22 cellular contexts compared by ENCODE assay signal in genomic region chr16:75927824-75928223, GRCh38.
A peak's percentile ranks its signal among the peaks of the same experiment; 100 is the strongest.
DNase-seq lines count a peak whose midpoint lies in the region; ATAC-seq, FAIRE-seq and TF ChIP-seq lines count a peak whose summit lies in the region.
"Had no signal": no experiment of that assay in that cellular context is flagged by ENCODE, and none has a peak within 500 bp of the region (broad histone marks: within the 10 kb centered on the region; RNA-seq: fewer than 3 reads in every experiment).

No MANE protein-coding gene starts in this region.

- H3K79me2 ChIP-seq in astrocyte (ENCODE audit: insufficient read depth, low read length): no peaks in the 10 kb centered on the region

- peak; percentile 25 to 56 for DNase-seq in HAP-1 (ENCODE audit: low spot score in 2 of 2)
- DNase-seq in astrocyte (ENCODE audit: low read depth): no peak
- peak; percentile 1 for DNase-seq in iPS DF 6.9 (ENCODE audit: low read depth, low spot score)
- no peak for DNase-seq in activated naive CD4-positive, alpha-beta T cell treated with anti-CD3 and anti-CD28 coated beads, Interleukin-2, amount 10 ng/mL, durations not matched to agents 7 days and 5 days
- no peak for DNase-seq in left ventricle myocardium superior
- DNase-seq in A673 (ENCODE audit: low spot score): no peak
- DNase-seq: CD8-positive, alpha-beta T cell; COR-L47; DMS153; DMS79 treated with DMSO at 0.1 percent for 48 hours; EL; GDM1; HCEC 1CT; HFFc6 had no signal

- no peak for FAIRE-seq in astrocyte (lab: Jason Lieb, UNC)
- FAIRE-seq: A549, D721Med, GM12892, GM19239, HepG2, HTR-8/SVneo had no signal

- no peaks in the 10 kb centered on the region for H3K36me3 Mint-ChIP-seq in astrocyte (ENCODE audit: low read depth, unreplicated experiment)
- H3K36me3 Mint-ChIP-seq in activated naive CD4-positive, alpha-beta T cell treated with anti-CD3 and anti-CD28 coated beads, Interleukin-2, amount 10 ng/mL, durations not matched to agents 7 days and 5 days: no peaks in the 10 kb centered on the region
- H3K36me3 Mint-ChIP-seq: CD14-positive monocyte; CD8-positive, alpha-beta T cell had no signal

- no peaks in the 10 kb centered on the region for H3K36me3 ChIP-seq in HAP-1 (replicated peaks)
- H3K36me3 ChIP-seq in astrocyte (ENCODE audit: insufficient read depth, low read length): no peaks in the 10 kb centered on the region
- no peaks in the 10 kb centered on the region for H3K36me3 ChIP-seq in iPS DF 6.9 (ENCODE audit: control insufficient read depth, insufficient read depth, low read length)
- H3K36me3 ChIP-seq in A673 (ENCODE audit: insufficient read depth, low read length, poor library complexity, severe bottlenecking): no peaks in the 10 kb centered on the region

- no peaks in the 10 kb centered on the region for H3K9me3 Mint-ChIP-seq in astrocyte (ENCODE audit: unreplicated experiment)
- H3K9me3 Mint-ChIP-seq in activated naive CD4-positive, alpha-beta T cell treated with anti-CD3 and anti-CD28 coated beads, Interleukin-2, amount 10 ng/mL, durations not matched to agents 7 days and 5 days: peaks cover 2% of the 10 kb centered on the region

- H4K20me1 ChIP-seq in astrocyte (ENCODE audit: insufficient read depth, low read length): no peaks in the 10 kb centered on the region

- in situ Hi-C loops in HAP-1 (cut with MboI; ENCODE audit: low sequenced_read_pairs): no loop called here

- no peak overlapping the region for H3K9ac ChIP-seq in astrocyte (ENCODE audit: low read length)

- no CpG with 5 or more reads among the region's 4 CpGs for WGBS in iPS DF 6.9 (ENCODE audit: insufficient coverage, insufficient read length)

- no peaks in the 10 kb centered on the region for H3K4me1 Mint-ChIP-seq in astrocyte (ENCODE audit: low read depth, unreplicated experiment)
- H3K4me1 Mint-ChIP-seq in activated naive CD4-positive, alpha-beta T cell treated with anti-CD3 and anti-CD28 coated beads, Interleukin-2, amount 10 ng/mL, durations not matched to agents 7 days and 5 days: no peaks in the 10 kb centered on the region
- H3K4me1 Mint-ChIP-seq: CD14-positive monocyte had no signal

- no peak overlapping the region for H3K27ac ChIP-seq in astrocyte (ENCODE audit: low read depth, low read length)
- H3K27ac ChIP-seq in iPS DF 6.9 (ENCODE audit: low read length): no peak overlapping the region
- H3K27ac ChIP-seq in A673 (ENCODE audit: low read depth, low read length, poor library complexity, severe bottlenecking): no peak overlapping the region
- H3K27ac ChIP-seq: A549 had no signal

- intact Hi-C loops in left ventricle myocardium superior (cut with micrococcal nuclease): no loop called here
- intact Hi-C loops in A673 (cut with micrococcal nuclease; ENCODE audit: unreplicated experiment): no loop called here

- no TSS peak for BruUV-seq in A673 (replicated peaks; lab: Mats Ljungman, UMichigan)

- CTCF ChIA-PET in activated naive CD4-positive, alpha-beta T cell treated with anti-CD3 and anti-CD28 coated beads, Interleukin-2, amount 10 ng/mL, durations not matched to agents 7 days and 5 days (lab: Charles Lee): interaction anchor here (0.5 kb wide), 1 partner anchor 41 kb away, joined by 3 read pairs; no protein-coding TSS in a partner anchor
- CTCF ChIA-PET in A673 (lab: Charles Lee): no interaction called here

- peak overlapping the region; percentile 34 for H3K27ac Mint-ChIP-seq in astrocyte (ENCODE audit: unreplicated experiment)
- no peak overlapping the region for H3K27ac Mint-ChIP-seq in activated naive CD4-positive, alpha-beta T cell treated with anti-CD3 and anti-CD28 coated beads, Interleukin-2, amount 10 ng/mL, durations not matched to agents 7 days and 5 days
- H3K27ac Mint-ChIP-seq: CD14-positive monocyte; CD8-positive, alpha-beta T cell; HFFc6 had no signal

- no peak for TF ChIP-seq CTCF in astrocyte (IDR thresholded peaks at IDR 0.05; ENCODE audit: insufficient read depth, low read depth, low read length)
- no peak for TF ChIP-seq CTCF in A673 (conservative IDR thresholded peaks at IDR 0.05; ENCODE audit: low read depth, low read length)

- no peak overlapping the region for H2AFZ ChIP-seq in astrocyte (ENCODE audit: low read depth, low read length)

- ATAC-seq in GM18907 (IDR thresholded peaks at IDR 0.05; ENCODE audit: unreplicated experiment) (no peak), left ventricle myocardium superior (no peak)
- ATAC-seq: A549; CD8-positive, alpha-beta T cell; HepG2 had no signal

- H3K4me3 Mint-ChIP-seq in astrocyte (ENCODE audit: unreplicated experiment): no peak overlapping the region
- H3K4me3 Mint-ChIP-seq in activated naive CD4-positive, alpha-beta T cell treated with anti-CD3 and anti-CD28 coated beads, Interleukin-2, amount 10 ng/mL, durations not matched to agents 7 days and 5 days: no peak overlapping the region
- H3K4me3 Mint-ChIP-seq: CD14-positive monocyte; CD8-positive, alpha-beta T cell; HFFc6 had no signal

- no peak overlapping the region for H3K4me2 ChIP-seq in astrocyte (ENCODE audit: low read length)
- H3K4me2 ChIP-seq: A549 had no signal

- no peaks in the 10 kb centered on the region for H3K9me3 ChIP-seq in HAP-1
- no peaks in the 10 kb centered on the region for H3K9me3 ChIP-seq in astrocyte (ENCODE audit: insufficient read depth, low read depth, low read length)
- no peaks in the 10 kb centered on the region; the same call in 1 of the 2 replicates for H3K9me3 ChIP-seq in iPS DF 6.9 (ENCODE audit: control insufficient read depth, insufficient read depth, low read length)
- H3K9me3 ChIP-seq in A673 (ENCODE audit: low read depth, low read length, poor library complexity, severe bottlenecking): no peaks in the 10 kb centered on the region
- H3K9me3 ChIP-seq: A549 had no signal

- POLR2A ChIA-PET in A673 (lab: Charles Lee; ENCODE audit: low non-redundant PET): no interaction called here

- H3K27me3 ChIP-seq in HAP-1 (ENCODE audit: low read depth) (no peaks in the 10 kb centered on the region), astrocyte (ENCODE audit: insufficient read depth, low read length) (no peaks in the 10 kb centered on the region), iPS DF 6.9 (ENCODE audit: control insufficient read depth, insufficient read depth, low read length) (peaks cover 37% of the 10 kb centered on the region), A673 (replicated peaks; ENCODE audit: insufficient read depth, low read depth, low read length, poor library complexity) (peaks cover 5% of the 10 kb centered on the region)

- H3K27me3 Mint-ChIP-seq in astrocyte (ENCODE audit: low read depth, unreplicated experiment): peaks cover 7% of the 10 kb centered on the region
- no peaks in the 10 kb centered on the region for H3K27me3 Mint-ChIP-seq in activated naive CD4-positive, alpha-beta T cell treated with anti-CD3 and anti-CD28 coated beads, Interleukin-2, amount 10 ng/mL, durations not matched to agents 7 days and 5 days

- no peaks in the 10 kb centered on the region for H3K4me1 ChIP-seq in HAP-1
- no peaks in the 10 kb centered on the region for H3K4me1 ChIP-seq in astrocyte (ENCODE audit: insufficient read depth, low read length)
- no peaks in the 10 kb centered on the region for H3K4me1 ChIP-seq in iPS DF 6.9 (ENCODE audit: control insufficient read depth, insufficient read depth, low read length)
- H3K4me1 ChIP-seq in A673 (ENCODE audit: insufficient read depth, low read length, poor library complexity, severe bottlenecking): no peaks in the 10 kb centered on the region
- H3K4me1 ChIP-seq: A549 had no signal

- H3K4me3 ChIP-seq in HAP-1: no peak overlapping the region
- H3K4me3 ChIP-seq in astrocyte (ENCODE audit: insufficient read depth, low read depth, low read length): no peak overlapping the region
- no peak overlapping the region for H3K4me3 ChIP-seq in iPS DF 6.9 (ENCODE audit: low read length)
- H3K4me3 ChIP-seq in A673 (ENCODE audit: low read depth, low read length, poor library complexity, severe bottlenecking): no peak overlapping the region
- H3K4me3 ChIP-seq: A549 had no signal

Comparison
In these comparisons a context has a peak if more than half of its experiments do, and no peak if none do; other contexts are left out.
1. DNase-seq: peak in HAP-1 (2 of 2) and iPS DF 6.9 (single experiment); none in astrocyte (single experiment), activated naive CD4-positive, alpha-beta T cell treated with anti-CD3 and anti-CD28 coated beads, Interleukin-2, amount 10 ng/mL, durations not matched to agents 7 days and 5 days (single experiment), left ventricle myocardium superior (single experiment) and A673 (single experiment).